ENCODE assay signal across 9 cellular contexts in the genomic region with DNA sequence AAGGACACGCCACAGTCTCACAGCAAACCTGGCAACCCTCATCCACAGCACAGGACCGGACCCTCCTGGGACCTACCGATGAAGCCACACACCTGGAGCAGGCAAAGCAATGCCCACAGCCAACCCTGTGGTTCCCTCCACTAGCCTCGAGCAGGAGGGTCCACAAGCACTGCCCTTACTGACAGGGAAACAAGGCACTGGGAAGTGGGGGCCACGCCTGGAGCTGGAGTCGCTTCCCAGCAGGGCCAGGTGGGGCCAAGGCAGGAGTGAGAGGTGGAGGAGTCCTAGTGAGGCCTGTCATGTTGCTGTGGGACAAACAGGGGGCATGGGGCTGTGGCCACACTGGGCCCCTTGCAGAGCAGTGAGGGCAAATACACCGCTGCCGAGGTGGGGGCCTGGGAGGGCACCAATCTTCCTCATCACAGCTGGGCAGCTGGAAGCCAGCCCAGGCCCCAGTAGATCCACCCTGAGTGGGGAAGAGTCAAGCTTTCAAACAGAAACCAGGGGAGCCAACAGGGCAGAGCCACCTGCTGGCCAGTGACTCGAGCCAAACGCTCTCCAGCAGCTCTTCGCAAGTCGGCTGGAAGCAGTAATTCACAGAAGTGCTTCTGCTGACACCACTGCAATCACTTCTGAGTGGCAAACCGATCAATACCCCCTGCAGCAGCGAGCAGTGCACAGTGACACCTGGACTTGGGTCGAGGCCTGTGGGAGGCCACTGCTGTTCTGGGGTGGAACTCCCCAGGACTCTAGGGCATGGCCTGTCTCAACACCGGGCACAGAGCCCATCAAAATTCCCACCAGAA. TPM values are rescaled to one million over a fixed set of nuclear protein-coding genes. Genes with fewer than 3 reads are reported as not detected.
DNase-seq lines count a peak whose midpoint lies in the region; ATAC-seq, FAIRE-seq and TF ChIP-seq lines count a peak whose summit lies in the region.
"Had no signal": no experiment of that assay in that cellular context is flagged by ENCODE, and none has a peak within 500 bp of the region (broad histone marks: within the 10 kb centered on the region; RNA-seq: fewer than 3 reads in every experiment).

No MANE protein-coding gene starts in this region.

- ATAC-seq in WTC11 (peak; percentile 50; the same call in 1 of the 2 replicates), left lung (peak; percentile 30), GM18517 (IDR thresholded peaks at IDR 0.05; ENCODE audit: unreplicated experiment) (no peak)
- no peak for ATAC-seq in activated CD8-positive, alpha-beta memory T cell treated with anti-CD3 and anti-CD28 coated beads, Interleukin-2, amount 10 ng/mL, durations not matched to agents 7 days and 5 days
- no peak for ATAC-seq in stimulated activated naive B cell treated with anti-CD40 and anti-IgM and Interleukin-4, amounts not matched to agents 10 μg/mL and 1 μg/mL and 100 μg/mL, for 72 hours (replicated peaks)

- no peaks in the 10 kb centered on the region for H3K36me3 Mint-ChIP-seq in WTC11
- no peaks in the 10 kb centered on the region for H3K36me3 Mint-ChIP-seq in activated CD8-positive, alpha-beta memory T cell treated with anti-CD3 and anti-CD28 coated beads, Interleukin-2, amount 10 ng/mL, durations not matched to agents 7 days and 5 days
- no peaks in the 10 kb centered on the region for H3K36me3 Mint-ChIP-seq in stimulated activated naive B cell treated with anti-CD40 and anti-IgM and Interleukin-4, amounts not matched to agents 10 μg/mL and 1 μg/mL and 100 μg/mL, for 72 hours

- no peaks in the 10 kb centered on the region for H3K9me3 Mint-ChIP-seq in WTC11
- H3K9me3 Mint-ChIP-seq in activated CD8-positive, alpha-beta memory T cell treated with anti-CD3 and anti-CD28 coated beads, Interleukin-2, amount 10 ng/mL, durations not matched to agents 7 days and 5 days (ENCODE audit: low read depth) = no peaks in the 10 kb centered on the region
- no peaks in the 10 kb centered on the region for H3K9me3 Mint-ChIP-seq in stimulated activated naive B cell treated with anti-CD40 and anti-IgM and Interleukin-4, amounts not matched to agents 10 μg/mL and 1 μg/mL and 100 μg/mL, for 72 hours

- no peaks in the 10 kb centered on the region for H3K4me1 ChIP-seq in left lung

- H3K4me1 Mint-ChIP-seq in WTC11 = peaks cover 32% of the 10 kb centered on the region
- no peaks in the 10 kb centered on the region for H3K4me1 Mint-ChIP-seq in activated CD8-positive, alpha-beta memory T cell treated with anti-CD3 and anti-CD28 coated beads, Interleukin-2, amount 10 ng/mL, durations not matched to agents 7 days and 5 days
- peaks cover 0 to 2% of the 10 kb centered on the region in 2 donors for H3K4me1 Mint-ChIP-seq in stimulated activated naive B cell treated with anti-CD40 and anti-IgM and Interleukin-4, amounts not matched to agents 10 μg/mL and 1 μg/mL and 100 μg/mL, for 72 hours

- H3K4me3 Mint-ChIP-seq in WTC11 = no peak overlapping the region
- H3K4me3 Mint-ChIP-seq in activated CD8-positive, alpha-beta memory T cell treated with anti-CD3 and anti-CD28 coated beads, Interleukin-2, amount 10 ng/mL, durations not matched to agents 7 days and 5 days = no peak overlapping the region
- no peak overlapping the region for H3K4me3 Mint-ChIP-seq in stimulated activated naive B cell treated with anti-CD40 and anti-IgM and Interleukin-4, amounts not matched to agents 10 μg/mL and 1 μg/mL and 100 μg/mL, for 72 hours

- no peak overlapping the region for H3K27ac ChIP-seq in left lung
- H3K27ac ChIP-seq: epithelial cell of prostate had no signal

- peaks cover 0 to 79% of the 10 kb centered on the region in 2 donors for H3K27me3 ChIP-seq in left lung

- H3K27ac Mint-ChIP-seq in WTC11 = peak overlapping the region; percentile 72
- no peak overlapping the region for H3K27ac Mint-ChIP-seq in activated CD8-positive, alpha-beta memory T cell treated with anti-CD3 and anti-CD28 coated beads, Interleukin-2, amount 10 ng/mL, durations not matched to agents 7 days and 5 days
- H3K27ac Mint-ChIP-seq in stimulated activated naive B cell treated with anti-CD40 and anti-IgM and Interleukin-4, amounts not matched to agents 10 μg/mL and 1 μg/mL and 100 μg/mL, for 72 hours = no peak overlapping the region

- CTCF ChIA-PET in WTC11 (lab: Charles Lee) = interaction anchor here (0.7 to 11.6 kb wide), 21 partner anchors 12 to 441 kb away, joined by 3 to 140 read pairs (median 4); partner anchors contain the start of gene SULT4A1
- CTCF ChIA-PET in activated CD8-positive, alpha-beta memory T cell treated with anti-CD3 and anti-CD28 coated beads, Interleukin-2, amount 10 ng/mL, durations not matched to agents 7 days and 5 days (lab: Charles Lee) = no interaction called here

- no peaks in the 10 kb centered on the region for H3K9me3 ChIP-seq in left lung

- POLR2A ChIA-PET in WTC11 (lab: Charles Lee) = no interaction called here

- TF ChIP-seq CTCF in LNCAP (IDR thresholded peaks at IDR 0.05) (peak; percentile 59), WTC11 (IDR thresholded peaks at IDR 0.05) (no peak), left lung (IDR thresholded peaks at IDR 0.05) (no peak)

- intact Hi-C loops in left lung (cut with DNase I) = no loop called here

- no peaks in the 10 kb centered on the region for H3K36me3 ChIP-seq in left lung

- no peak overlapping the region for H3K4me3 ChIP-seq in left lung

- FAIRE-seq in GM19239 (lab: Jason Lieb, UNC) = no peak

- H3K27me3 Mint-ChIP-seq in WTC11 (ENCODE audit: low read depth) = no peaks in the 10 kb centered on the region
- peaks cover 3% of the 10 kb centered on the region for H3K27me3 Mint-ChIP-seq in activated CD8-positive, alpha-beta memory T cell treated with anti-CD3 and anti-CD28 coated beads, Interleukin-2, amount 10 ng/mL, durations not matched to agents 7 days and 5 days
- H3K27me3 Mint-ChIP-seq in stimulated activated naive B cell treated with anti-CD40 and anti-IgM and Interleukin-4, amounts not matched to agents 10 μg/mL and 1 μg/mL and 100 μg/mL, for 72 hours = peaks cover 23 to 40% of the 10 kb centered on the region in 2 donors

- DNase-seq in COLO668 (lab: John Stamatoyannopoulos, UW; ENCODE audit: unreplicated experiment) = peak; percentile 85
- DNase-seq in WTC11 (ENCODE audit: low spot score) = peak; percentile 42
- DNase-seq in left lung = peak in 1 of 2 donors; percentile 18
- no peak for DNase-seq in activated CD8-positive, alpha-beta memory T cell treated with anti-CD3 and anti-CD28 coated beads, Interleukin-2, amount 10 ng/mL, durations not matched to agents 7 days and 5 days
- DNase-seq in stimulated activated naive B cell treated with anti-CD40 and anti-IgM and Interleukin-4, amounts not matched to agents 10 μg/mL and 1 μg/mL and 100 μg/mL, for 72 hours = no peak
- no peak for DNase-seq in GM19239 (ENCODE audit: insufficient read length, low spot score)

TF ChIP-seq in WTC11, 78 proteins besides CTCF, POLR2A, EP300 and RAD21 (continues in another document):
- no peak for TF ChIP-seq TP53 (CRISPR knock-in tag; IDR thresholded peaks at IDR 0.05)
- TF ChIP-seq, protein P1, sequence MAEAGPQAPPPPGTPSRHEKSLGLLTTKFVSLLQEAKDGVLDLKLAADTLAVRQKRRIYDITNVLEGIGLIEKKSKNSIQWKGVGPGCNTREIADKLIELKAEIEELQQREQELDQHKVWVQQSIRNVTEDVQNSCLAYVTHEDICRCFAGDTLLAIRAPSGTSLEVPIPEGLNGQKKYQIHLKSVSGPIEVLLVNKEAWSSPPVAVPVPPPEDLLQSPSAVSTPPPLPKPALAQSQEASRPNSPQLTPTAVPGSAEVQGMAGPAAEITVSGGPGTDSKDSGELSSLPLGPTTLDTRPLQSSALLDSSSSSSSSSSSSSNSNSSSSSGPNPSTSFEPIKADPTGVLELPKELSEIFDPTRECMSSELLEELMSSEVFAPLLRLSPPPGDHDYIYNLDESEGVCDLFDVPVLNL (CRISPR knock-in tag; IDR thresholded peaks at IDR 0.05; ENCODE audit: borderline replicate concordance, low read depth) = no peak
- no peak for TF ChIP-seq MXD4 (CRISPR knock-in tag; IDR thresholded peaks at IDR 0.05; ENCODE audit: borderline replicate concordance)
- no peak for TF ChIP-seq STAT6 (CRISPR knock-in tag; conservative IDR thresholded peaks at IDR 0.05; ENCODE audit: low read depth)
- TF ChIP-seq IRF1 (CRISPR knock-in tag; IDR thresholded peaks at IDR 0.05) = no peak

RNA-seq across cellular contexts. Expression of gene SULT4A1, which starts 13.7 kb away (rescaled TPM):
- total RNA-seq in WTC11 (2021) = 12.5 to 13.0 TPM (median 12.6 TPM) in 3 replicates
- total RNA-seq in left lung = not detected
- total RNA-seq in activated CD8-positive, alpha-beta memory T cell treated with anti-CD3 and anti-CD28 coated beads, Interleukin-2, amount 10 ng/mL, durations not matched to agents 7 days and 5 days = not detected

RNA-seq across cellular contexts. Expression of gene EFCAB6, which starts 36.5 kb away (rescaled TPM):
- 0.25 to 0.94 TPM (median 0.41 TPM) in 3 replicates for total RNA-seq in WTC11 (2021)
- 1 to 10 TPM; 2.0 to 3.2 TPM for total RNA-seq in left lung
- under 1 TPM; 0.14 to 0.32 TPM for total RNA-seq in activated CD8-positive, alpha-beta memory T cell treated with anti-CD3 and anti-CD28 coated beads, Interleukin-2, amount 10 ng/mL, durations not matched to agents 7 days and 5 days

RNA-seq across cellular contexts. Expression of gene PNPLA5, which starts 43.2 kb away (rescaled TPM):
- total RNA-seq in WTC11 (2021) (5.3 to 5.9 TPM (median 5.3 TPM) in 3 replicates), left lung (not detected)
- not detected for total RNA-seq in activated CD8-positive, alpha-beta memory T cell treated with anti-CD3 and anti-CD28 coated beads, Interleukin-2, amount 10 ng/mL, durations not matched to agents 7 days and 5 days

Comparison
In these comparisons a context has a peak if more than half of its experiments do, and no peak if none do; other contexts are left out.
1. DNase-seq: peak in COLO668 (single experiment) and WTC11 (single experiment); none in activated CD8-positive, alpha-beta memory T cell treated with anti-CD3 and anti-CD28 coated beads, Interleukin-2, amount 10 ng/mL, durations not matched to agents 7 days and 5 days (single experiment), stimulated activated naive B cell treated with anti-CD40 and anti-IgM and Interleukin-4, amounts not matched to agents 10 μg/mL and 1 μg/mL and 100 μg/mL, for 72 hours (single experiment) and GM19239 (single experiment).
2. ATAC-seq: peak in WTC11 (single experiment) and left lung (single experiment); none in GM18517 (single experiment), activated CD8-positive, alpha-beta memory T cell treated with anti-CD3 and anti-CD28 coated beads, Interleukin-2, amount 10 ng/mL, durations not matched to agents 7 days and 5 days (single experiment) and stimulated activated naive B cell treated with anti-CD40 and anti-IgM and Interleukin-4, amounts not matched to agents 10 μg/mL and 1 μg/mL and 100 μg/mL, for 72 hours (0 of 2).
3. RNA of gene SULT4A1, which starts 13.7 kb away (total RNA-seq): 12.5 to 13.0 TPM in WTC11; not detected in left lung and not detected in activated CD8-positive, alpha-beta memory T cell treated with anti-CD3 and anti-CD28 coated beads, Interleukin-2, amount 10 ng/mL, durations not matched to agents 7 days and 5 days; every median in the first group is over 10 times any median in the second.